ENCODE assay signal across 12 cellular contexts in genomic region chr12:57619434-57620244, GRCh38. TPM values are rescaled to one million over a fixed set of nuclear protein-coding genes. Genes with fewer than 3 reads are reported as not detected.
A peak's percentile ranks its signal among the peaks of the same experiment; 100 is the strongest.
DNase-seq lines count a peak whose midpoint lies in the region; FAIRE-seq and TF ChIP-seq lines count a peak whose summit lies in the region.
"Had no signal": no experiment of that assay in that cellular context is flagged by ENCODE, and none has a peak within 500 bp of the region (broad histone marks: within the 10 kb centered on the region; RNA-seq: fewer than 3 reads in every experiment).

No MANE protein-coding gene starts in this region.

- H3K4me3 ChIP-seq in kidney (ENCODE audit: low read length in 2 of 2), result no peak overlapping the region
- no peak overlapping the region for H3K4me3 ChIP-seq in small intestine (ENCODE audit: low read depth in 1 of 2, low read length in 2 of 2)
- H3K4me3 ChIP-seq in A673 (ENCODE audit: low read depth, low read length, poor library complexity, severe bottlenecking), result no peak overlapping the region
- H3K4me3 ChIP-seq in prostate gland, result no peak overlapping the region

- no peak for TF ChIP-seq CTCF in kidney (IDR thresholded peaks at IDR 0.05; ENCODE audit: borderline replicate concordance, extremely low read depth, insufficient read depth)
- no peak for TF ChIP-seq CTCF in A673 (conservative IDR thresholded peaks at IDR 0.05; ENCODE audit: low read depth, low read length)
- TF ChIP-seq CTCF in prostate gland (IDR thresholded peaks at IDR 0.05), result no peak

- H3K27ac ChIP-seq in kidney (ENCODE audit: low read depth in 2 of 2, low read length in 2 of 2), result no peak overlapping the region
- H3K27ac ChIP-seq in small intestine (ENCODE audit: low read depth in 1 of 2, low read length in 1 of 2), result no peak overlapping the region
- no peak overlapping the region for H3K27ac ChIP-seq in A673 (ENCODE audit: low read depth, low read length, poor library complexity, severe bottlenecking)
- no peak overlapping the region for H3K27ac ChIP-seq in prostate gland
- H3K27ac ChIP-seq: RWPE1 had no signal

- H3K27me3 ChIP-seq in small intestine (ENCODE audit: control insufficient read depth in 2 of 2, insufficient read depth in 2 of 2, low read length in 2 of 2), result peaks cover 0 to 44% of the 10 kb centered on the region in 2 donors
- peaks cover 13% of the 10 kb centered on the region for H3K27me3 ChIP-seq in A673 (replicated peaks; ENCODE audit: insufficient read depth, low read depth, low read length, poor library complexity)
- H3K27me3 ChIP-seq in prostate gland (replicated peaks; ENCODE audit: insufficient read depth), result no peaks in the 10 kb centered on the region

- DNase-seq in activated naive CD4-positive, alpha-beta T cell treated with Interleukin-2 at 50 U/mL for 16 hours, result peak; percentile 32
- DNase-seq in activated naive CD4-positive, alpha-beta T cell (lab: John Stamatoyannopoulos, UW), result no peak
- peak; percentile 42 for DNase-seq in activated naive CD4-positive, alpha-beta T cell treated with anti-CD3 and anti-CD28 coated beads, Interleukin-2, amount 10 ng/mL, durations not matched to agents 7 days and 5 days
- peak; percentile 72 for DNase-seq in kidney
- DNase-seq in small intestine, result peak; percentile 35
- DNase-seq in NCI-H69 (lab: John Stamatoyannopoulos, UW), result no peak
- DNase-seq in A673 (ENCODE audit: low spot score), result no peak
- no peak for DNase-seq in prostate gland (ENCODE audit: low spot score)
- DNase-seq: aorta, IMR-90 had no signal

- FAIRE-seq in kidney (lab: Jason Lieb, UNC) (no peak), small intestine (lab: Jason Lieb, UNC) (no peak)

- peaks cover 30% of the 10 kb centered on the region for H3K4me1 Mint-ChIP-seq in activated naive CD4-positive, alpha-beta T cell treated with anti-CD3 and anti-CD28 coated beads, Interleukin-2, amount 10 ng/mL, durations not matched to agents 7 days and 5 days

- no peak for TF ChIP-seq POLR2A in prostate gland (IDR thresholded peaks at IDR 0.05)

- BruUV-seq in A673 (replicated peaks; lab: Mats Ljungman, UMichigan), result no TSS peak

- H3K36me3 Mint-ChIP-seq in activated naive CD4-positive, alpha-beta T cell treated with anti-CD3 and anti-CD28 coated beads, Interleukin-2, amount 10 ng/mL, durations not matched to agents 7 days and 5 days, result no peaks in the 10 kb centered on the region

- intact Hi-C loops in kidney (cut with DNase I) (loop anchor here (5.0 kb wide), 1 partner anchor 37 kb away; no protein-coding TSS in a partner anchor), A673 (cut with micrococcal nuclease; ENCODE audit: unreplicated experiment) (no loop called here), prostate gland (cut with DNase I) (loop anchor here (10.0 kb wide), 1 partner anchor 155 kb away; no protein-coding TSS in a partner anchor)

- no peaks in the 10 kb centered on the region for H3K9me3 Mint-ChIP-seq in activated naive CD4-positive, alpha-beta T cell treated with anti-CD3 and anti-CD28 coated beads, Interleukin-2, amount 10 ng/mL, durations not matched to agents 7 days and 5 days
- H3K9me3 Mint-ChIP-seq: stimulated activated naive CD8-positive, alpha-beta T cell treated with anti-CD3 and anti-CD28 coated beads, Interleukin-15, Interleukin-2, amounts not matched to agents 100 ng/mL and 50 ng/mL, for 24 hours had no signal

- no peak overlapping the region for H3K27ac Mint-ChIP-seq in activated naive CD4-positive, alpha-beta T cell treated with anti-CD3 and anti-CD28 coated beads, Interleukin-2, amount 10 ng/mL, durations not matched to agents 7 days and 5 days
- H3K27ac Mint-ChIP-seq: stimulated activated naive CD8-positive, alpha-beta T cell treated with anti-CD3 and anti-CD28 coated beads, Interleukin-15, Interleukin-2, amounts not matched to agents 100 ng/mL and 50 ng/mL, for 24 hours had no signal

- H3K27me3 Mint-ChIP-seq in activated naive CD4-positive, alpha-beta T cell treated with anti-CD3 and anti-CD28 coated beads, Interleukin-2, amount 10 ng/mL, durations not matched to agents 7 days and 5 days, result peaks cover 100% of the 10 kb centered on the region

- CTCF ChIA-PET in activated naive CD4-positive, alpha-beta T cell treated with anti-CD3 and anti-CD28 coated beads, Interleukin-2, amount 10 ng/mL, durations not matched to agents 7 days and 5 days (lab: Charles Lee), result interaction anchor here (0.5 to 7.3 kb wide), 7 partner anchors 12 to 311 kb away, joined by 3 to 143 read pairs (median 6); partner anchors contain the start of gene PIP4K2C
- CTCF ChIA-PET in A673 (lab: Charles Lee), result interaction anchor here (0.9 to 2.6 kb wide), 3 partner anchors 35 to 161 kb away, joined by 3 to 9 read pairs (median 4); no protein-coding TSS in a partner anchor

- H3K4me1 ChIP-seq in kidney (ENCODE audit: control insufficient read depth in 1 of 2, insufficient read depth in 1 of 2, low read depth in 1 of 2, low read length in 2 of 2), result peaks cover 5 to 16% of the 10 kb centered on the region in 2 donors
- H3K4me1 ChIP-seq in small intestine (ENCODE audit: control insufficient read depth in 2 of 2, insufficient read depth in 1 of 2, low read depth in 1 of 2, low read length in 1 of 2), result no peaks in the 10 kb centered on the region
- H3K4me1 ChIP-seq in A673 (ENCODE audit: insufficient read depth, low read length, poor library complexity, severe bottlenecking), result peaks cover 15% of the 10 kb centered on the region
- peaks cover 8% of the 10 kb centered on the region for H3K4me1 ChIP-seq in prostate gland (replicated peaks)

- WGBS in small intestine, 3 donors, result 7 to 24% (median 15%) methylated on average over 38 to 46 of the region's 46 CpGs
- WGBS in prostate gland, result 39% methylated on average over 42 of the region's 46 CpGs

- POLR2A ChIA-PET in A673 (lab: Charles Lee; ENCODE audit: low non-redundant PET), result no interaction called here

- H3K9me3 ChIP-seq in kidney (ENCODE audit: control insufficient read depth in 1 of 2, low read length in 2 of 2), result no peaks in the 10 kb centered on the region
- no peaks in the 10 kb centered on the region for H3K9me3 ChIP-seq in small intestine (ENCODE audit: control insufficient read depth, low read depth)
- H3K9me3 ChIP-seq in A673 (ENCODE audit: low read depth, low read length, poor library complexity, severe bottlenecking), result no peaks in the 10 kb centered on the region
- no peaks in the 10 kb centered on the region for H3K9me3 ChIP-seq in prostate gland

- H3K4me3 Mint-ChIP-seq in activated naive CD4-positive, alpha-beta T cell treated with anti-CD3 and anti-CD28 coated beads, Interleukin-2, amount 10 ng/mL, durations not matched to agents 7 days and 5 days, result no peak overlapping the region

- no peak overlapping the region for H3K9ac ChIP-seq in kidney (ENCODE audit: low read length in 2 of 2)

- H3K36me3 ChIP-seq in kidney (ENCODE audit: control insufficient read depth in 1 of 2, insufficient read depth in 2 of 2, low read length in 2 of 2) (no peaks in the 10 kb centered on the region), small intestine (ENCODE audit: control insufficient read depth in 2 of 2, insufficient read depth in 2 of 2, low read length in 2 of 2) (no peaks in the 10 kb centered on the region), A673 (ENCODE audit: insufficient read depth, low read length, poor library complexity, severe bottlenecking) (peaks cover 10% of the 10 kb centered on the region), prostate gland (peaks cover 0 to 6% of the 10 kb centered on the region in 2 donors)

RNA-seq across cellular contexts. Expression of gene ARHGEF25, which starts 8.4 kb away (rescaled TPM):
- 15.0 TPM for total RNA-seq in kidney
- 10.9 TPM for polyA plus RNA-seq in kidney (ENCODE audit: insufficient read depth, low read depth, low replicate concordance)
- 10 to 100 TPM in 1 of 3 donors, 1 to 10 TPM in 1, not detected in 1; 4.6 to 11.8 TPM for polyA plus RNA-seq in small intestine
- 20.9 and 32.5 TPM in 2 replicates for total RNA-seq in A673 (2021)
- 10 to 100 TPM; 16.6 to 32.5 TPM for total RNA-seq in prostate gland

RNA-seq across cellular contexts. Expression of gene B4GALNT1, which starts 13.4 kb away (rescaled TPM):
- total RNA-seq in kidney (2.0 TPM), A673 (2021) (34.5 and 39.0 TPM in 2 replicates), prostate gland (1 to 10 TPM; 2.2 to 6.7 TPM)
- polyA plus RNA-seq in kidney (ENCODE audit: insufficient read depth, low read depth, low replicate concordance) (1.6 TPM), small intestine (1 to 10 TPM in 1 of 3 donors, under 1 TPM in 1, not detected in 1; 0.27 to 2.1 TPM)

RNA-seq across cellular contexts. Expression of gene DTX3, which starts 15.0 kb away (rescaled TPM):
- 34.5 TPM for total RNA-seq in kidney
- polyA plus RNA-seq in kidney (ENCODE audit: insufficient read depth, low read depth, low replicate concordance), result 41.2 TPM
- 1 to 10 TPM in 2 of 3 donors, not detected in 1; 5.4 to 9.9 TPM for polyA plus RNA-seq in small intestine
- total RNA-seq in A673 (2021), result 61.7 and 65.9 TPM in 2 replicates
- 10 to 100 TPM; 42.2 to 59.9 TPM for total RNA-seq in prostate gland

RNA-seq across cellular contexts. Expression of gene PIP4K2C, which starts 28.6 kb away (rescaled TPM):
- total RNA-seq in kidney (52.4 TPM), A673 (2021) (34.9 and 35.4 TPM in 2 replicates), prostate gland (10 to 100 TPM; 37.4 to 51.1 TPM)
- polyA plus RNA-seq in kidney (ENCODE audit: insufficient read depth, low read depth, low replicate concordance) (43.2 TPM), small intestine (10 to 100 TPM; 16.1 to 18.1 (median 17.6) TPM)

Comparison
In these comparisons a context has a peak if more than half of its experiments do, and no peak if none do; other contexts are left out.
1. DNase-seq: peak in activated naive CD4-positive, alpha-beta T cell treated with Interleukin-2 at 50 U/mL for 16 hours (single experiment), activated naive CD4-positive, alpha-beta T cell treated with anti-CD3 and anti-CD28 coated beads, Interleukin-2, amount 10 ng/mL, durations not matched to agents 7 days and 5 days (single experiment), kidney (single experiment) and small intestine (single experiment); none in activated naive CD4-positive, alpha-beta T cell (0 of 4), NCI-H69 (single experiment), A673 (single experiment) and prostate gland (single experiment).